In genomic region chr19:1470864-1471513, GRCh38 we compare ENCODE assay signal across 1 cellular context.
A peak's percentile ranks its signal among the peaks of the same experiment; 100 is the strongest.
TF ChIP-seq lines count a peak whose summit lies in the region.

No MANE protein-coding gene starts in this region.

TF ChIP-seq in HepG2, 621 proteins besides CTCF, POLR2A, EP300 and RAD21 (continues in another document):
- TF ChIP-seq ZNF605 (CRISPR knock-in tag; IDR thresholded peaks at IDR 0.05) (peak; percentile 26; the same call in 1 of the 2 replicates), NRL (CRISPR knock-in tag; IDR thresholded peaks at IDR 0.05; ENCODE audit: borderline replicate concordance) (0 out of 2 replicates have a peak, but pooled peaks have one; percentile 44), YEATS2 (CRISPR knock-in tag; IDR thresholded peaks at IDR 0.05; ENCODE audit: borderline replicate concordance) (0 out of 2 replicates have a peak, but pooled peaks have one; percentile 36), ZUFSP (CRISPR knock-in tag; IDR thresholded peaks at IDR 0.05; ENCODE audit: borderline replicate concordance) (no peak), ZNF326 (CRISPR knock-in tag; IDR thresholded peaks at IDR 0.05; ENCODE audit: borderline replicate concordance) (peak; percentile 80), ZNF800 (CRISPR knock-in tag; IDR thresholded peaks at IDR 0.05) (no peak), PRMT3 (CRISPR knock-in tag; IDR thresholded peaks at IDR 0.05; ENCODE audit: borderline replicate concordance, low read depth) (no peak), LRRFIP1 (CRISPR knock-in tag; conservative IDR thresholded peaks at IDR 0.05) (no peak), RBM22 (optimal IDR thresholded peaks at IDR 0.05; ENCODE audit: low read length) (no peak), FOSL2 (CRISPR knock-in tag; IDR thresholded peaks at IDR 0.05) (0 out of 2 replicates have a peak, but pooled peaks have one; percentile 1), ZNF496 (CRISPR knock-in tag; IDR thresholded peaks at IDR 0.05; ENCODE audit: insufficient replicate concordance) (no peak), TSC22D2 (CRISPR knock-in tag; IDR thresholded peaks at IDR 0.05; ENCODE audit: borderline replicate concordance) (no peak), ZNF468 (CRISPR knock-in tag; IDR thresholded peaks at IDR 0.05) (no peak), MTF2 (CRISPR knock-in tag; IDR thresholded peaks at IDR 0.05; ENCODE audit: borderline replicate concordance) (0 out of 2 replicates have a peak, but pooled peaks have one; percentile 10), HNF1A (IDR thresholded peaks at IDR 0.05; ENCODE audit: low read depth) (no peak), HNF1A (CRISPR knock-in tag; IDR thresholded peaks at IDR 0.05; ENCODE audit: borderline replicate concordance) (no peak), PRDM10 (CRISPR knock-in tag; IDR thresholded peaks at IDR 0.05; ENCODE audit: low read depth) (peak; percentile 92), PBX2 (CRISPR knock-in tag; IDR thresholded peaks at IDR 0.05) (no peak), HCFC1 (IDR thresholded peaks at IDR 0.05; ENCODE audit: low read depth, low read length) (no peak), ZNF234 (CRISPR knock-in tag; conservative IDR thresholded peaks at IDR 0.05) (no peak), ZNF580 (CRISPR knock-in tag; IDR thresholded peaks at IDR 0.05; ENCODE audit: borderline replicate concordance, low read depth) (no peak), ZNF34 (CRISPR knock-in tag; IDR thresholded peaks at IDR 0.05; ENCODE audit: borderline replicate concordance) (no peak), ZNF761 (CRISPR knock-in tag; conservative IDR thresholded peaks at IDR 0.05) (no peak), ZNF768 (CRISPR knock-in tag; IDR thresholded peaks at IDR 0.05) (no peak), ZNF550 (CRISPR knock-in tag; IDR thresholded peaks at IDR 0.05; ENCODE audit: borderline replicate concordance) (no peak), HOXA5 (CRISPR knock-in tag; IDR thresholded peaks at IDR 0.05) (no peak), HOXA3 (CRISPR knock-in tag; IDR thresholded peaks at IDR 0.05) (no peak), CENPX (CRISPR knock-in tag; IDR thresholded peaks at IDR 0.05) (no peak), ZNF891 (CRISPR knock-in tag; IDR thresholded peaks at IDR 0.05) (0 out of 2 replicates have a peak, but pooled peaks have one; percentile 25), AGO2 (optimal IDR thresholded peaks at IDR 0.05; ENCODE audit: low read depth, low read length) (peak; percentile 81), MEIS1 (CRISPR knock-in tag; IDR thresholded peaks at IDR 0.05; ENCODE audit: borderline replicate concordance) (0 out of 2 replicates have a peak, but pooled peaks have one; percentile 64), HNRNPL (IDR thresholded peaks at IDR 0.05; ENCODE audit: low read depth, low read length) (0 out of 2 replicates have a peak, but pooled peaks have one; percentile 8), ZNF704 (CRISPR knock-in tag; IDR thresholded peaks at IDR 0.05; ENCODE audit: borderline replicate concordance) (no peak), ZNF17 (CRISPR knock-in tag; IDR thresholded peaks at IDR 0.05) (no peak), ZNF333 (CRISPR knock-in tag; IDR thresholded peaks at IDR 0.05; ENCODE audit: borderline replicate concordance) (no peak), NCOA5 (CRISPR knock-in tag; IDR thresholded peaks at IDR 0.05) (no peak), KDM3A (CRISPR knock-in tag; IDR thresholded peaks at IDR 0.05; ENCODE audit: low read depth) (peak; percentile 40; the same call in 1 of the 2 replicates), MXD3 (CRISPR knock-in tag; IDR thresholded peaks at IDR 0.05) (peak; percentile 39; the same call in 1 of the 2 replicates), ESRRA (CRISPR knock-in tag; IDR thresholded peaks at IDR 0.05; ENCODE audit: low read depth) (no peak), ZBTB49 (CRISPR knock-in tag; IDR thresholded peaks at IDR 0.05; ENCODE audit: borderline replicate concordance) (no peak), FOXK1 (CRISPR knock-in tag; IDR thresholded peaks at IDR 0.05; ENCODE audit: borderline replicate concordance, low read depth) (0 out of 2 replicates have a peak, but pooled peaks have one; percentile 5), SIN3A (IDR thresholded peaks at IDR 0.05; ENCODE audit: borderline replicate concordance, low read depth, low read length) (no peak)
